In genomic region chr12:76880156-76881023, GRCh38 we compare ENCODE assay signal across 8 cellular contexts. TPM values are rescaled to one million over a fixed set of nuclear protein-coding genes. Genes with fewer than 3 reads are reported as not detected.
DNase-seq lines count a peak whose midpoint lies in the region; ATAC-seq and TF ChIP-seq lines count a peak whose summit lies in the region.

No MANE protein-coding gene starts in this region.

- no peaks in the 10 kb centered on the region for H3K36me3 ChIP-seq in muscle layer of duodenum (ENCODE audit: control insufficient read depth in 1 of 2, insufficient read depth in 2 of 2, low read length in 2 of 2)

- no peak for ATAC-seq in activated naive CD8-positive, alpha-beta T cell treated with anti-CD3 and anti-CD28 coated beads, Interleukin-2, amount 10 ng/mL, durations not matched to agents 7 days and 5 days (ENCODE audit: low read depth)

- H3K4me1 Mint-ChIP-seq in activated naive CD8-positive, alpha-beta T cell treated with anti-CD3 and anti-CD28 coated beads, Interleukin-2, amount 10 ng/mL, durations not matched to agents 7 days and 5 days: peaks cover 8% of the 10 kb centered on the region
- peaks cover 11% of the 10 kb centered on the region for H3K4me1 Mint-ChIP-seq in activated naive CD8-positive, alpha-beta T cell treated with anti-CD3 and anti-CD28 coated beads for 36 hours
- H3K4me1 Mint-ChIP-seq in MCF 10A (ENCODE audit: insufficient read depth, unreplicated experiment) (peaks cover 15% of the 10 kb centered on the region), type B pancreatic cell (ENCODE audit: unreplicated experiment) (peaks cover 26% of the 10 kb centered on the region)

- peaks cover 2% of the 10 kb centered on the region for H3K36me3 Mint-ChIP-seq in activated naive CD8-positive, alpha-beta T cell treated with anti-CD3 and anti-CD28 coated beads, Interleukin-2, amount 10 ng/mL, durations not matched to agents 7 days and 5 days
- no peaks in the 10 kb centered on the region for H3K36me3 Mint-ChIP-seq in activated naive CD8-positive, alpha-beta T cell treated with anti-CD3 and anti-CD28 coated beads for 36 hours
- H3K36me3 Mint-ChIP-seq in MCF 10A (ENCODE audit: insufficient read depth, unreplicated experiment) (no peaks in the 10 kb centered on the region), type B pancreatic cell (no peaks in the 10 kb centered on the region)

- intact Hi-C loops in MCF 10A (cut with micrococcal nuclease): no loop called here

- no peaks in the 10 kb centered on the region for H3K4me1 ChIP-seq in muscle layer of duodenum (ENCODE audit: control insufficient read depth in 1 of 2, insufficient read depth in 2 of 2, low read length in 2 of 2)

- H3K9me3 ChIP-seq in muscle layer of duodenum (ENCODE audit: control insufficient read depth in 1 of 2, low read length in 2 of 2): peaks cover 0 to 4% of the 10 kb centered on the region in 2 donors

- no peak overlapping the region for H3K27ac Mint-ChIP-seq in activated naive CD8-positive, alpha-beta T cell treated with anti-CD3 and anti-CD28 coated beads, Interleukin-2, amount 10 ng/mL, durations not matched to agents 7 days and 5 days
- no peak overlapping the region for H3K27ac Mint-ChIP-seq in activated naive CD8-positive, alpha-beta T cell treated with anti-CD3 and anti-CD28 coated beads for 36 hours
- H3K27ac Mint-ChIP-seq in MCF 10A (ENCODE audit: low read depth, unreplicated experiment) (no peak overlapping the region), type B pancreatic cell (peak overlapping the region; percentile 93)

- POLR2A ChIA-PET in activated naive CD8-positive, alpha-beta T cell treated with anti-CD3 and anti-CD28 coated beads, Interleukin-2, amount 10 ng/mL, durations not matched to agents 7 days and 5 days (lab: Charles Lee): no interaction called here
- POLR2A ChIA-PET in MCF 10A (lab: Yijun Ruan, JAX): interaction anchor here (2.9 kb wide), 1 partner anchor 10 kb away, joined by 15 read pairs; no protein-coding TSS in a partner anchor

- CTCF ChIA-PET in MCF 10A (lab: Yijun Ruan, JAX): interaction anchor here (0.9 to 2.5 kb wide), 5 partner anchors 21 to 142 kb away, joined by 3 to 12 read pairs (median 3); no protein-coding TSS in a partner anchor

- TF ChIP-seq CTCF in MCF 10A (IDR thresholded peaks at IDR 0.05; ENCODE audit: unreplicated experiment) (no peak), type B pancreatic cell (conservative IDR thresholded peaks at IDR 0.05) (no peak)

- H3K27me3 Mint-ChIP-seq in activated naive CD8-positive, alpha-beta T cell treated with anti-CD3 and anti-CD28 coated beads, Interleukin-2, amount 10 ng/mL, durations not matched to agents 7 days and 5 days: peaks cover 66% of the 10 kb centered on the region
- peaks cover 52% of the 10 kb centered on the region for H3K27me3 Mint-ChIP-seq in activated naive CD8-positive, alpha-beta T cell treated with anti-CD3 and anti-CD28 coated beads for 36 hours
- H3K27me3 Mint-ChIP-seq in MCF 10A (ENCODE audit: insufficient read depth, unreplicated experiment) (no peaks in the 10 kb centered on the region), type B pancreatic cell (no peaks in the 10 kb centered on the region)

- no peak for DNase-seq in activated naive CD8-positive, alpha-beta T cell treated with anti-CD3 and anti-CD28 coated beads, Interleukin-2, amount 10 ng/mL, durations not matched to agents 7 days and 5 days
- DNase-seq in activated naive CD8-positive, alpha-beta T cell treated with anti-CD3 and anti-CD28 coated beads for 36 hours: no peak
- no peak for DNase-seq in MCF 10A (ENCODE audit: unreplicated experiment)
- DNase-seq in type B pancreatic cell (ENCODE audit: extremely low spot score, unreplicated experiment): no peak
- no peak for DNase-seq in islet precursor cell
- DNase-seq in NCI-H187 (lab: John Stamatoyannopoulos, UW): no peak
- DNase-seq in NCI-H345 treated with DMSO at 0.1 percent for 48 hours (lab: John Stamatoyannopoulos, UW; ENCODE audit: unreplicated experiment): no peak

- no TSS peak for BruUV-seq in MCF 10A (replicated peaks; lab: Mats Ljungman, UMichigan)

- H3K4me3 Mint-ChIP-seq in activated naive CD8-positive, alpha-beta T cell treated with anti-CD3 and anti-CD28 coated beads, Interleukin-2, amount 10 ng/mL, durations not matched to agents 7 days and 5 days: peak overlapping the region; percentile 66
- H3K4me3 Mint-ChIP-seq in activated naive CD8-positive, alpha-beta T cell treated with anti-CD3 and anti-CD28 coated beads for 36 hours: no peak overlapping the region
- H3K4me3 Mint-ChIP-seq in MCF 10A (ENCODE audit: unreplicated experiment): peak overlapping the region; percentile 98
- H3K4me3 Mint-ChIP-seq in type B pancreatic cell: peak overlapping the region; percentile 91

- no peaks in the 10 kb centered on the region for H3K9me3 Mint-ChIP-seq in activated naive CD8-positive, alpha-beta T cell treated with anti-CD3 and anti-CD28 coated beads, Interleukin-2, amount 10 ng/mL, durations not matched to agents 7 days and 5 days
- H3K9me3 Mint-ChIP-seq in activated naive CD8-positive, alpha-beta T cell treated with anti-CD3 and anti-CD28 coated beads for 36 hours: no peaks in the 10 kb centered on the region
- H3K9me3 Mint-ChIP-seq in MCF 10A (ENCODE audit: unreplicated experiment) (peaks cover 8% of the 10 kb centered on the region), type B pancreatic cell (peaks cover 4% of the 10 kb centered on the region)

- peak overlapping the region; percentile 82 for H3K27ac ChIP-seq in muscle layer of duodenum (ENCODE audit: low read length)

- no peak overlapping the region for H3K4me3 ChIP-seq in muscle layer of duodenum (ENCODE audit: low read depth in 1 of 2, low read length in 2 of 2)

- no peaks in the 10 kb centered on the region for H3K27me3 ChIP-seq in muscle layer of duodenum (ENCODE audit: low read depth, low read length)

RNA-seq across cellular contexts. Expression of gene CSRP2, which starts 1.6 kb away (rescaled TPM):
- under 1 TPM in 1 of 2 experiments, not detected in 1; 0.42 TPM for total RNA-seq in activated naive CD8-positive, alpha-beta T cell treated with anti-CD3 and anti-CD28 coated beads, Interleukin-2, amount 10 ng/mL, durations not matched to agents 7 days and 5 days
- total RNA-seq in activated naive CD8-positive, alpha-beta T cell treated with anti-CD3 and anti-CD28 coated beads for 36 hours: under 1 TPM; 0.76 to 0.78 TPM
- 2.0 and 2.6 TPM in 2 replicates for total RNA-seq in MCF 10A (2022)
- total RNA-seq in type B pancreatic cell (ENCODE audit: low replicate concordance): 43.2 and 88.9 TPM in 2 replicates

Comparison
In these comparisons a context has a peak if more than half of its experiments do, and no peak if none do; other contexts are left out.
1. RNA of gene CSRP2, which starts 1.6 kb away (total RNA-seq): 43.2 to 88.9 TPM in type B pancreatic cell; 2.0 to 2.6 TPM in MCF 10A, 0.76 to 0.78 TPM in activated naive CD8-positive, alpha-beta T cell treated with anti-CD3 and anti-CD28 coated beads for 36 hours and 0.42 TPM in activated naive CD8-positive, alpha-beta T cell treated with anti-CD3 and anti-CD28 coated beads, Interleukin-2, amount 10 ng/mL, durations not matched to agents 7 days and 5 days; every median in the first group is over 10 times any median in the second.